Comparison of ENCODE assay signal across 15 cellular contexts in genomic region chr5:10374623-10375022, GRCh38. TPM values are rescaled to one million over a fixed set of nuclear protein-coding genes. Genes with fewer than 3 reads are reported as not detected.
A peak's percentile ranks its signal among the peaks of the same experiment; 100 is the strongest.
DNase-seq lines count a peak whose midpoint lies in the region; ATAC-seq and TF ChIP-seq lines count a peak whose summit lies in the region.
"Had no signal": no experiment of that assay in that cellular context is flagged by ENCODE, and none has a peak within 500 bp of the region (broad histone marks: within the 10 kb centered on the region; RNA-seq: fewer than 3 reads in every experiment).

No MANE protein-coding gene starts in this region.

- no peak for DNase-seq in activated T-cell treated with anti-CD3 and anti-CD28 coated beads, Interleukin-2, amount 50 U/mL, for 72 hours
- DNase-seq in activated T-cell treated with anti-CD3 and anti-CD28 coated beads, Interleukin-2, amount 50 U/mL, for 48 hours = no peak
- no peak for DNase-seq in stimulated activated naive B cell treated with anti-CD40 and anti-IgM and Interleukin-4, amounts not matched to agents 10 μg/mL and 1 μg/mL and 100 μg/mL, for 72 hours
- DNase-seq in foreskin fibroblast (no peak), NCI-H1092 treated with DMSO at 0.1 percent for 48 hours (lab: John Stamatoyannopoulos, UW) (no peak), amniotic stem cell (lab: John Stamatoyannopoulos, UW) (no peak)
- DNase-seq: activated CD4-positive, CD25-positive, alpha-beta regulatory T cell; activated T-cell treated with anti-CD3 and anti-CD28 coated beads for 4 hours; CD4-positive, alpha-beta memory T cell; left colon; NCI-H774 had no signal

- peaks cover 72% of the 10 kb centered on the region for H3K4me1 Mint-ChIP-seq in activated T-cell treated with anti-CD3 and anti-CD28 coated beads, Interleukin-2, amount 50 U/mL, for 72 hours (ENCODE audit: low read depth)
- H3K4me1 Mint-ChIP-seq in brain = peaks cover 83% of the 10 kb centered on the region
- H3K4me1 Mint-ChIP-seq in stimulated activated naive B cell treated with anti-CD40 and anti-IgM and Interleukin-4, amounts not matched to agents 10 μg/mL and 1 μg/mL and 100 μg/mL, for 72 hours = peaks cover 32 to 57% of the 10 kb centered on the region in 2 donors

- H3K9me3 Mint-ChIP-seq in activated T-cell treated with anti-CD3 and anti-CD28 coated beads, Interleukin-2, amount 50 U/mL, for 72 hours = peaks cover 0 to 2% of the 10 kb centered on the region in 2 donors
- peaks cover 0 to 9% (median 7%) of the 10 kb centered on the region in 5 experiments for H3K9me3 Mint-ChIP-seq in brain
- H3K9me3 Mint-ChIP-seq in stimulated activated naive B cell treated with anti-CD40 and anti-IgM and Interleukin-4, amounts not matched to agents 10 μg/mL and 1 μg/mL and 100 μg/mL, for 72 hours = peaks cover 2 to 4% of the 10 kb centered on the region in 2 donors
- H3K9me3 Mint-ChIP-seq: CD4-positive, alpha-beta memory T cell had no signal

- no peaks in the 10 kb centered on the region for H3K27me3 Mint-ChIP-seq in activated T-cell treated with anti-CD3 and anti-CD28 coated beads, Interleukin-2, amount 50 U/mL, for 72 hours (ENCODE audit: low read depth)
- H3K27me3 Mint-ChIP-seq in brain = no peaks in the 10 kb centered on the region
- no peaks in the 10 kb centered on the region for H3K27me3 Mint-ChIP-seq in stimulated activated naive B cell treated with anti-CD40 and anti-IgM and Interleukin-4, amounts not matched to agents 10 μg/mL and 1 μg/mL and 100 μg/mL, for 72 hours
- H3K27me3 Mint-ChIP-seq: CD4-positive, alpha-beta memory T cell had no signal

- no peak for ATAC-seq in activated T-cell treated with anti-CD3 and anti-CD28 coated beads, Interleukin-2, amount 50 U/mL, for 72 hours (replicated peaks in 1 of 2)
- peak; percentile 62 for ATAC-seq in HG02938 (IDR thresholded peaks at IDR 0.05; ENCODE audit: unreplicated experiment)
- no peak for ATAC-seq in stimulated activated naive B cell treated with anti-CD40 and anti-IgM and Interleukin-4, amounts not matched to agents 10 μg/mL and 1 μg/mL and 100 μg/mL, for 72 hours (replicated peaks)
- ATAC-seq: left colon had no signal

- no peak overlapping the region for H3K4me3 ChIP-seq in foreskin fibroblast (ENCODE audit: low read depth in 1 of 2, low read length in 2 of 2)
- H3K4me3 ChIP-seq: MG63, suprapubic skin had no signal

- peaks cover 3 to 8% of the 10 kb centered on the region in 2 donors for H3K36me3 Mint-ChIP-seq in activated T-cell treated with anti-CD3 and anti-CD28 coated beads, Interleukin-2, amount 50 U/mL, for 72 hours (ENCODE audit: insufficient read depth in 2 of 2)
- peaks cover 70% of the 10 kb centered on the region for H3K36me3 Mint-ChIP-seq in brain
- peaks cover 23 to 26% of the 10 kb centered on the region in 2 donors for H3K36me3 Mint-ChIP-seq in stimulated activated naive B cell treated with anti-CD40 and anti-IgM and Interleukin-4, amounts not matched to agents 10 μg/mL and 1 μg/mL and 100 μg/mL, for 72 hours

- no peak for TF ChIP-seq CTCF in brain (conservative IDR thresholded peaks at IDR 0.05)
- no peak for TF ChIP-seq CTCF in foreskin fibroblast (IDR thresholded peaks at IDR 0.05; ENCODE audit: low read depth, low read length)

- peak overlapping the region in 1 of 2 donors; percentile 9 for H3K4me3 Mint-ChIP-seq in activated T-cell treated with anti-CD3 and anti-CD28 coated beads, Interleukin-2, amount 50 U/mL, for 72 hours
- peak overlapping the region in 3 of 5 experiments; percentile 24 to 74 (median 26) for H3K4me3 Mint-ChIP-seq in brain
- no peak overlapping the region for H3K4me3 Mint-ChIP-seq in stimulated activated naive B cell treated with anti-CD40 and anti-IgM and Interleukin-4, amounts not matched to agents 10 μg/mL and 1 μg/mL and 100 μg/mL, for 72 hours

- H3K27ac Mint-ChIP-seq in activated T-cell treated with anti-CD3 and anti-CD28 coated beads, Interleukin-2, amount 50 U/mL, for 72 hours = peak overlapping the region; percentile 30
- H3K27ac Mint-ChIP-seq in brain = peak overlapping the region; percentile 34 to 91 (median 62)
- peak overlapping the region; percentile 42 for H3K27ac Mint-ChIP-seq in stimulated activated naive B cell treated with anti-CD40 and anti-IgM and Interleukin-4, amounts not matched to agents 10 μg/mL and 1 μg/mL and 100 μg/mL, for 72 hours

RNA-seq across cellular contexts. Expression of gene MARCHF6, which starts 21.1 kb away (rescaled TPM):
- 100 to 1,000 TPM; 138 to 151 TPM for total RNA-seq in activated T-cell treated with anti-CD3 and anti-CD28 coated beads, Interleukin-2, amount 50 U/mL, for 72 hours
- polyA plus RNA-seq in brain (ENCODE audit: insufficient read depth, low read depth, low replicate concordance) = 160 TPM

Comparison
In these comparisons a context has a peak if more than half of its experiments do, and no peak if none do; other contexts are left out.
1. H3K4me3 Mint-ChIP-seq: peak in brain (3 of 5); none in stimulated activated naive B cell treated with anti-CD40 and anti-IgM and Interleukin-4, amounts not matched to agents 10 μg/mL and 1 μg/mL and 100 μg/mL, for 72 hours (0 of 2).
2. Peak in every context shown above with its lines, with median percentiles within 50 percentile points of each other: H3K27ac Mint-ChIP-seq.